16 cellular contexts compared by ENCODE assay signal in the genomic region with DNA sequence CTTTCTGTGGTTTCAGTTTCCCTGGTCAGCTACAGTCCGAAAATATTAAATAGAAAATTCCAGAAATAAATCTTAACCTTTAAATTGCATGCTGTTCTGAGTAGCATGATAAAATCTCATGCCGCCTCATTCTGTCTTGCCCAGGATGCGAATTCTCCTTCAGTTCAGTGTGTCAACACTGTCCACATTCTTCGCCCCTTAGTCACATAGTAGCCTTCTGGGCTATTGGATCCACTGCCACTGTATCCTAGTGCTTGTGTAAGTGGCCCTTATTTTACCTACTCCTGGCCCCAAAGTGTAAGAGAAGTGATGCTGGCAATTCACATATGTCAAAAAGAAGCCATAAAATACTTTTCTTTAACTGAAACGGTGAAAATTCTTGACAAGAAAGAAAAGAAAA.
"Had no signal": no experiment of that assay in that cellular context is flagged by ENCODE, and none has a peak within 500 bp of the region (broad histone marks: within the 10 kb centered on the region; RNA-seq: fewer than 3 reads in every experiment).

No MANE protein-coding gene starts in this region.

- H3K4me1 ChIP-seq: ascending aorta, heart left ventricle, parathyroid adenoma, uterus had no signal

- DNase-seq: activated CD4-positive, alpha-beta T cell treated with anti-CD3 and anti-CD28 coated beads for 48 hours; activated naive CD4-positive, alpha-beta T cell treated with Interleukin-2 at 50 U/mL for 16 hours; activated naive CD8-positive, alpha-beta T cell treated with anti-CD3 and anti-CD28 coated beads, Interleukin-2, amount 50 U/mL, for 24 hours; foreskin melanocyte; heart left ventricle; midbrain; retina; stimulated activated CD4-positive, alpha-beta T cell treated with anti-CD3 and anti-CD28 coated beads, Interleukin-15, amount 100 ng/mL, for 24 hours; stimulated activated CD4-positive, alpha-beta T cell treated with anti-CD3 and anti-CD28 coated beads, Interleukin-4, amount 100 ng/mL, for 24 hours; T-helper 9 cell; uterus; WERI-Rb-1 had no signal

- H3K4me1 Mint-ChIP-seq: activated naive CD8-positive, alpha-beta T cell treated with anti-CD3 and anti-CD28 coated beads, Interleukin-2, amount 50 U/mL, for 24 hours had no signal

- H3K27me3 ChIP-seq: ascending aorta, cardiac muscle cell, heart left ventricle, uterus had no signal

- ATAC-seq: activated naive CD8-positive, alpha-beta T cell treated with anti-CD3 and anti-CD28 coated beads, Interleukin-2, amount 50 U/mL, for 24 hours; heart left ventricle had no signal

- H3K9me3 Mint-ChIP-seq: activated naive CD8-positive, alpha-beta T cell treated with anti-CD3 and anti-CD28 coated beads, Interleukin-2, amount 50 U/mL, for 24 hours had no signal

- H3K27ac ChIP-seq: ascending aorta, cardiac muscle cell, heart left ventricle, parathyroid adenoma, uterus, WERI-Rb-1 had no signal

- H3K27me3 Mint-ChIP-seq: activated naive CD8-positive, alpha-beta T cell treated with anti-CD3 and anti-CD28 coated beads, Interleukin-2, amount 50 U/mL, for 24 hours had no signal

- H3K27ac Mint-ChIP-seq: activated naive CD8-positive, alpha-beta T cell treated with anti-CD3 and anti-CD28 coated beads, Interleukin-2, amount 50 U/mL, for 24 hours; activated T-helper 1 cell treated with anti-CD3 and anti-CD28 coated beads, Interleukin-12 subunit alpha, Interleukin-12 subunit beta, Interleukin-2, Interleukin-4 antibody, amounts not matched to agents 30 ng/mL and 10 ng/mL and 1 ng/mL, durations not matched to agents 14 hours and 24 hours and 36 hours had no signal

- H3K4me3 Mint-ChIP-seq: activated naive CD8-positive, alpha-beta T cell treated with anti-CD3 and anti-CD28 coated beads, Interleukin-2, amount 50 U/mL, for 24 hours; activated T-helper 1 cell treated with anti-CD3 and anti-CD28 coated beads, Interleukin-12 subunit alpha, Interleukin-12 subunit beta, Interleukin-2, Interleukin-4 antibody, amounts not matched to agents 30 ng/mL and 10 ng/mL and 1 ng/mL, durations not matched to agents 14 hours and 24 hours and 36 hours had no signal

- H3K4me3 ChIP-seq: ascending aorta, cardiac muscle cell, heart left ventricle, uterus had no signal

- H3K36me3 ChIP-seq: ascending aorta, cardiac muscle cell, heart left ventricle, uterus, WERI-Rb-1 had no signal

- H3K9me3 ChIP-seq: ascending aorta, heart left ventricle, uterus had no signal
